Comparison of ENCODE assay signal across 21 cellular contexts in genomic region chr19:15212682-15213081, GRCh38. TPM values are rescaled to one million over a fixed set of nuclear protein-coding genes. Genes with fewer than 3 reads are reported as not detected.
"Had no signal": no experiment of that assay in that cellular context is flagged by ENCODE, and none has a peak within 500 bp of the region (broad histone marks: within the 10 kb centered on the region; RNA-seq: fewer than 3 reads in every experiment).

No MANE protein-coding gene starts in this region.

- H3K27me3 ChIP-seq: gastroesophageal sphincter, hepatocyte, testis, vagina had no signal

- DNase-seq: esophagus squamous epithelium; foreskin fibroblast; glutamatergic neuron; lower lobe of right lung; midbrain; spleen; stimulated activated CD4-positive, alpha-beta T cell treated with anti-CD3 and anti-CD28 coated beads, Interleukin-15, amount 100 ng/mL, for 24 hours; stimulated activated CD4-positive, alpha-beta T cell treated with anti-CD3 and anti-CD28 coated beads, Interleukin-1b, Interleukin-23, amount 100 ng/mL, for 48 hours; stimulated activated CD4-positive, alpha-beta T cell treated with anti-CD3 and anti-CD28 coated beads, Interleukin-4, amount 100 ng/mL, for 24 hours; stimulated activated naive B cell treated with anti-CD40 and anti-IgM and Interleukin-4, amounts not matched to agents 10 μg/mL and 1 μg/mL and 100 μg/mL, for 72 hours; stimulated activated naive CD8-positive, alpha-beta T cell treated with anti-CD3 and anti-CD28 coated beads, Interleukin-15, amount 100 ng/mL, for 72 hours; testis; trophoblast cell had no signal

- H3K9me3 ChIP-seq: esophagus squamous epithelium, gastroesophageal sphincter, lower lobe of right lung, prostate gland, spleen, testis, vagina had no signal

- H3K4me1 ChIP-seq: gastroesophageal sphincter, lower lobe of right lung, parathyroid adenoma, prostate gland, testis, vagina had no signal

- H3K27ac ChIP-seq: hepatocyte, lower lobe of right lung, parathyroid adenoma, prostate gland, testis, vagina had no signal

- H3K36me3 ChIP-seq: esophagus squamous epithelium, gastroesophageal sphincter, lower lobe of right lung, prostate gland, spleen, vagina had no signal

- H3K4me3 ChIP-seq: esophagus squamous epithelium, gastroesophageal sphincter, hepatocyte, lower lobe of right lung, prostate gland, spleen, testis, vagina had no signal

- ATAC-seq: gastroesophageal sphincter; natural killer cell treated with Interleukin-12 subunit alpha and Interleukin-12 subunit beta and Interleukin-15 and Interleukin-18, amount 100 ng/mL, for 72 hours; sciatic nerve; stimulated activated naive B cell treated with anti-CD40 and anti-IgM and Interleukin-4, amounts not matched to agents 10 μg/mL and 1 μg/mL and 100 μg/mL, for 72 hours; stimulated activated naive CD8-positive, alpha-beta T cell treated with anti-CD3 and anti-CD28 coated beads, Interleukin-15, amount 100 ng/mL, for 72 hours had no signal

RNA-seq across cellular contexts. Expression of gene NOTCH3, which starts 11.9 kb away (rescaled TPM):
- total RNA-seq: natural killer cell treated with Interleukin-12 subunit alpha and Interleukin-12 subunit beta and Interleukin-15 and Interleukin-18, amount 100 ng/mL, for 72 hours had no signal

RNA-seq across cellular contexts. Expression of gene EPHX3, which starts 19.6 kb away (rescaled TPM):
- total RNA-seq: skeletal muscle tissue had no signal
